ENCODE assay signal across 10 cellular contexts in the genomic region with DNA sequence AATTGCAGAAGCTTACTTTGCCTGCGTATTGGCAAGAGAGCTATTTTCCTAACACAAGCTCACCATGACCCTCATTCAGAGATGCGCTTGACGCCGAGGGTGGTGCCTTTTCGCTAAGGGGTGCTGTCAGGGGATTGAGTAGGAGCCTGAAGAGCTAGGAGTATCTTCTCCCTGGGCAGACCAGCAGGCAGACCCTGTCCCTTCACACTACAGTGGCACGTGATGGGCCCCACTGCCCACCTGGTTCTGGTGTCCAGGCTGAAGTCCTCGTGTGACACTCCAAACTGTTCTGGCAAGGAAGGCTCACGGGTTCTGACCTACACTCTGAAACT.
A peak's percentile ranks its signal among the peaks of the same experiment; 100 is the strongest.
DNase-seq lines count a peak whose midpoint lies in the region; ATAC-seq and TF ChIP-seq lines count a peak whose summit lies in the region.
"Had no signal": no experiment of that assay in that cellular context is flagged by ENCODE, and none has a peak within 500 bp of the region (broad histone marks: within the 10 kb centered on the region; RNA-seq: fewer than 3 reads in every experiment).

No MANE protein-coding gene starts in this region.

- ATAC-seq in stimulated activated naive CD8-positive, alpha-beta T cell treated with anti-CD3 and anti-CD28 coated beads, Interleukin-15, Interleukin-2, amounts not matched to agents 100 U/mL and 50 U/mL, for 24 hours = no peak
- no peak for ATAC-seq in stimulated activated naive CD8-positive, alpha-beta T cell treated with anti-CD3 and anti-CD28 coated beads, Interleukin-15, amount 100 ng/mL, for 72 hours
- ATAC-seq in activated naive CD8-positive, alpha-beta T cell treated with anti-CD3 and anti-CD28 coated beads, Interleukin-2, amount 10 ng/mL, durations not matched to agents 7 days and 5 days (ENCODE audit: low read depth) = no peak
- no peak for ATAC-seq in upper lobe of right lung
- no peak for ATAC-seq in HG02840 (IDR thresholded peaks at IDR 0.05; ENCODE audit: low FRiP score, unreplicated experiment)

- TF ChIP-seq CTCF in upper lobe of right lung (IDR thresholded peaks at IDR 0.05) = no peak

- H3K27ac Mint-ChIP-seq in stimulated activated naive CD8-positive, alpha-beta T cell treated with anti-CD3 and anti-CD28 coated beads, Interleukin-15, amount 100 ng/mL, for 72 hours = peak overlapping the region in 1 of 2 donors; percentile 78
- peak overlapping the region; percentile 90 for H3K27ac Mint-ChIP-seq in activated naive CD8-positive, alpha-beta T cell treated with anti-CD3 and anti-CD28 coated beads, Interleukin-2, amount 10 ng/mL, durations not matched to agents 7 days and 5 days

- peak; percentile 25 for DNase-seq in stimulated activated naive CD8-positive, alpha-beta T cell treated with anti-CD3 and anti-CD28 coated beads, Interleukin-15, Interleukin-2, amounts not matched to agents 100 U/mL and 50 U/mL, for 24 hours
- no peak for DNase-seq in stimulated activated naive CD8-positive, alpha-beta T cell treated with anti-CD3 and anti-CD28 coated beads, Interleukin-15, amount 100 ng/mL, for 72 hours
- DNase-seq in activated naive CD8-positive, alpha-beta T cell treated with anti-CD3 and anti-CD28 coated beads, Interleukin-2, amount 10 ng/mL, durations not matched to agents 7 days and 5 days = no peak
- DNase-seq in upper lobe of right lung (no peak), NCI-H2196 (lab: John Stamatoyannopoulos, UW; ENCODE audit: unreplicated experiment) (no peak), RPMI8226 (no peak)
- DNase-seq: BE2C; effector CD4-positive, alpha-beta T cell had no signal

- no peaks in the 10 kb centered on the region for H3K36me3 ChIP-seq in mucosa of rectum (ENCODE audit: control insufficient read depth in 2 of 2, insufficient read depth in 2 of 2, low read length in 2 of 2)
- no peaks in the 10 kb centered on the region for H3K36me3 ChIP-seq in upper lobe of right lung
- H3K36me3 ChIP-seq: BE2C had no signal

- no peaks in the 10 kb centered on the region for H3K9me3 Mint-ChIP-seq in stimulated activated naive CD8-positive, alpha-beta T cell treated with anti-CD3 and anti-CD28 coated beads, Interleukin-15, amount 100 ng/mL, for 72 hours
- peaks cover 2% of the 10 kb centered on the region for H3K9me3 Mint-ChIP-seq in activated naive CD8-positive, alpha-beta T cell treated with anti-CD3 and anti-CD28 coated beads, Interleukin-2, amount 10 ng/mL, durations not matched to agents 7 days and 5 days

- peaks cover 58% of the 10 kb centered on the region for H3K4me1 Mint-ChIP-seq in stimulated activated naive CD8-positive, alpha-beta T cell treated with anti-CD3 and anti-CD28 coated beads, Interleukin-15, amount 100 ng/mL, for 72 hours
- H3K4me1 Mint-ChIP-seq in activated naive CD8-positive, alpha-beta T cell treated with anti-CD3 and anti-CD28 coated beads, Interleukin-2, amount 10 ng/mL, durations not matched to agents 7 days and 5 days = peaks cover 56% of the 10 kb centered on the region

- H3K27me3 ChIP-seq in mucosa of rectum (ENCODE audit: control insufficient read depth in 2 of 2, insufficient read depth in 2 of 2, low read length in 2 of 2) (no peaks in the 10 kb centered on the region), upper lobe of right lung (no peaks in the 10 kb centered on the region)
- H3K27me3 ChIP-seq: BE2C had no signal

- peak overlapping the region; percentile 32 to 36 for H3K9ac ChIP-seq in mucosa of rectum (ENCODE audit: low read depth in 1 of 2, low read length in 2 of 2)

- no peaks in the 10 kb centered on the region for H3K9me3 ChIP-seq in mucosa of rectum (ENCODE audit: control insufficient read depth in 2 of 2, low read length in 2 of 2)
- H3K9me3 ChIP-seq in upper lobe of right lung = no peaks in the 10 kb centered on the region
- H3K9me3 ChIP-seq: BE2C had no signal

- H3K4me1 ChIP-seq in mucosa of rectum (ENCODE audit: control insufficient read depth in 2 of 2, insufficient read depth in 2 of 2, low read length in 2 of 2) = peaks cover 34 to 45% of the 10 kb centered on the region in 2 donors
- H3K4me1 ChIP-seq in upper lobe of right lung = peaks cover 25% of the 10 kb centered on the region
- H3K4me1 ChIP-seq: BE2C had no signal

- H3K27me3 Mint-ChIP-seq in stimulated activated naive CD8-positive, alpha-beta T cell treated with anti-CD3 and anti-CD28 coated beads, Interleukin-15, amount 100 ng/mL, for 72 hours = no peaks in the 10 kb centered on the region
- H3K27me3 Mint-ChIP-seq in activated naive CD8-positive, alpha-beta T cell treated with anti-CD3 and anti-CD28 coated beads, Interleukin-2, amount 10 ng/mL, durations not matched to agents 7 days and 5 days = no peaks in the 10 kb centered on the region

- H3K4me3 Mint-ChIP-seq in stimulated activated naive CD8-positive, alpha-beta T cell treated with anti-CD3 and anti-CD28 coated beads, Interleukin-15, amount 100 ng/mL, for 72 hours = peak overlapping the region in 1 of 2 donors; percentile 64
- peak overlapping the region; percentile 74 for H3K4me3 Mint-ChIP-seq in activated naive CD8-positive, alpha-beta T cell treated with anti-CD3 and anti-CD28 coated beads, Interleukin-2, amount 10 ng/mL, durations not matched to agents 7 days and 5 days

- H3K4me3 ChIP-seq in mucosa of rectum (ENCODE audit: low read length in 2 of 2) (peak overlapping the region in 1 of 2 donors; percentile 13), upper lobe of right lung (no peak overlapping the region)

- peaks cover 6% of the 10 kb centered on the region for H3K36me3 Mint-ChIP-seq in activated naive CD8-positive, alpha-beta T cell treated with anti-CD3 and anti-CD28 coated beads, Interleukin-2, amount 10 ng/mL, durations not matched to agents 7 days and 5 days

- POLR2A ChIA-PET in activated naive CD8-positive, alpha-beta T cell treated with anti-CD3 and anti-CD28 coated beads, Interleukin-2, amount 10 ng/mL, durations not matched to agents 7 days and 5 days (lab: Charles Lee) = interaction anchor here (0.6 to 4.3 kb wide), 8 partner anchors 11 to 126 kb away, joined by 3 to 56 read pairs (median 12); no protein-coding TSS in a partner anchor

- peak overlapping the region; percentile 65 to 80 for H3K27ac ChIP-seq in mucosa of rectum (ENCODE audit: low read depth in 2 of 2, low read length in 2 of 2)
- peak overlapping the region; percentile 36 for H3K27ac ChIP-seq in upper lobe of right lung

- intact Hi-C loops in upper lobe of right lung (cut with DNase I) = no loop called here
